8 cellular contexts compared by ENCODE assay signal in genomic region chr7:100049441-100050291, GRCh38. TPM values are rescaled to one million over a fixed set of nuclear protein-coding genes. Genes with fewer than 3 reads are reported as not detected.
DNase-seq lines count a peak whose midpoint lies in the region; ATAC-seq and TF ChIP-seq lines count a peak whose summit lies in the region.

Gene ZSCAN21 (plus strand): TSS chr7:100049774. CDS start chr7:100057007, 7,233 bp downstream.

- intact Hi-C loops in A673 (cut with micrococcal nuclease; ENCODE audit: unreplicated experiment), result loop anchor here (5.0 to 10.0 kb wide), 2 partner anchors 57 to 135 kb away; partner anchors contain the start of gene TRIM4

- ATAC-seq in GM18520 (IDR thresholded peaks at IDR 0.05; ENCODE audit: unreplicated experiment) (peak; percentile 80), HG03095 (IDR thresholded peaks at IDR 0.05; ENCODE audit: unreplicated experiment) (peak; percentile 87)

- POLR2A ChIA-PET in A673 (lab: Charles Lee; ENCODE audit: low non-redundant PET), result no interaction called here

- BruUV-seq in A673 (replicated peaks; lab: Mats Ljungman, UMichigan), result TSS peak; percentile 73

- peak within 1 kb of the TSS; percentile 89 for H3K4me3 ChIP-seq in A673 (ENCODE audit: low read depth, low read length, poor library complexity, severe bottlenecking)

- peaks cover 9% of the 10 kb centered on the region for H3K4me1 ChIP-seq in A673 (ENCODE audit: insufficient read depth, low read length, poor library complexity, severe bottlenecking)

- no peaks in the 10 kb centered on the region for H3K36me3 ChIP-seq in A673 (ENCODE audit: insufficient read depth, low read length, poor library complexity, severe bottlenecking)

- H3K27ac ChIP-seq in A673 (ENCODE audit: low read depth, low read length, poor library complexity, severe bottlenecking), result peak within 1 kb of the TSS; percentile 83

- H3K27me3 ChIP-seq in A673 (replicated peaks; ENCODE audit: insufficient read depth, low read depth, low read length, poor library complexity), result no peaks in the 10 kb centered on the region

- no peaks in the 10 kb centered on the region for H3K9me3 ChIP-seq in A673 (ENCODE audit: low read depth, low read length, poor library complexity, severe bottlenecking)

- 0 out of 2 replicates have a peak, but pooled peaks have one; percentile 30 for TF ChIP-seq CTCF in A673 (conservative IDR thresholded peaks at IDR 0.05; ENCODE audit: low read depth, low read length)

- CTCF ChIA-PET in A673 (lab: Charles Lee), result no interaction called here

- peak; percentile 89 for DNase-seq in A673 (ENCODE audit: low spot score)
- DNase-seq in NCI-H2196 (lab: John Stamatoyannopoulos, UW; ENCODE audit: unreplicated experiment), result peak; percentile 87
- DNase-seq in activated CD4-positive, CD25-positive, alpha-beta regulatory T cell (lab: John Stamatoyannopoulos, UW), result peak; percentile 60 to 68 (median 65)
- peak; percentile 73 for DNase-seq in central memory CD4-positive, alpha-beta T cell
- DNase-seq in iris pigment epithelial cell (ENCODE audit: low read depth), result peak; percentile 85
- peak; percentile 64 to 75 for DNase-seq in stimulated activated CD4-positive, alpha-beta T cell treated with anti-CD3 and anti-CD28 coated beads, Interleukin-12 subunit alpha, Interleukin-12 subunit beta, amount 100 ng/mL, for 24 hours (ENCODE audit: low read depth in 2 of 2)

RNA-seq across cellular contexts. Expression of gene ZSCAN21, which starts in this region (rescaled TPM):
- 17.2 and 21.7 TPM in 2 replicates for total RNA-seq in A673 (2021)

Comparison
In these comparisons a context has a peak if more than half of its experiments do, and no peak if none do; other contexts are left out.
1. Peak in every context shown above with its lines: DNase-seq, ATAC-seq, H3K4me3 ChIP-seq and H3K27ac ChIP-seq.